19 cellular contexts compared by ENCODE assay signal in the genomic region with DNA sequence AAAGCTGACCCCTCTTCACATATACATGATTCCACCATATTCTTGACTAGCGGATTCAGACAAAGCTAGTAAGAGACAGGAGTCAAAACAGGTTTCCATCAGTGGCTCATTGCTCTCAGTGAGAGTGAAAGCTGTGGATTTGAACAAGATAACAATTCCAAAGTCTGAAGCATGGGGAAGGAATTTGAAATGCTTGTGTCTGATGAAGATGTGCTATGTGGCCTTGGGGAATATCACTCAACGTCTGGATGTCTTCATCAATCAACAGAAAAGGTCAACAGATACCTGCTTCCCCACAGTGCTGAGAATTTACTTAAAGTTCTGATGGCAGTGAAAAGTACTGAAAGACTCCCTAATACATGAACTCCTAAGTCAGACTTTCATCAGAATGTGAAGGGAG. TPM values are rescaled to one million over a fixed set of nuclear protein-coding genes. Genes with fewer than 3 reads are reported as not detected.
A peak's percentile ranks its signal among the peaks of the same experiment; 100 is the strongest.
DNase-seq lines count a peak whose midpoint lies in the region; ATAC-seq and TF ChIP-seq lines count a peak whose summit lies in the region.
"Had no signal": no experiment of that assay in that cellular context is flagged by ENCODE, and none has a peak within 500 bp of the region (broad histone marks: within the 10 kb centered on the region; RNA-seq: fewer than 3 reads in every experiment).

No MANE protein-coding gene starts in this region.

- H3F3A ChIP-seq in smooth muscle cell (ENCODE audit: low read depth): peaks cover 20% of the 10 kb centered on the region

- H3K27me3 ChIP-seq in Caco-2 (replicated peaks; ENCODE audit: control insufficient read depth, insufficient read depth, low read length) (no peaks in the 10 kb centered on the region), smooth muscle cell (ENCODE audit: low read depth) (no peaks in the 10 kb centered on the region), MG63 (no peaks in the 10 kb centered on the region; the same call in 1 of the 2 replicates)

- BruUV-seq in Caco-2 (replicated peaks; lab: Mats Ljungman, UMichigan): no TSS peak

- H3K4me3 Mint-ChIP-seq in Caco-2 (ENCODE audit: unreplicated experiment) (no peak overlapping the region), glutamatergic neuron (ENCODE audit: unreplicated experiment) (no peak overlapping the region)
- H3K4me3 Mint-ChIP-seq: CD8-positive, alpha-beta T cell had no signal

- intact Hi-C loops in Caco-2 (cut with micrococcal nuclease; ENCODE audit: unreplicated experiment): no loop called here
- intact Hi-C loops in Right ventricle myocardium inferior (cut with DNase I): no loop called here

- H3K9me3 ChIP-seq in Caco-2: no peaks in the 10 kb centered on the region
- H3K9me3 ChIP-seq in mesodermal cell (ENCODE audit: control insufficient read depth, low read length): no peaks in the 10 kb centered on the region
- H3K9me3 ChIP-seq in smooth muscle cell (replicated peaks; ENCODE audit: low read depth): no peaks in the 10 kb centered on the region
- no peaks in the 10 kb centered on the region for H3K9me3 ChIP-seq in MG63
- H3K9me3 ChIP-seq: A549 had no signal

- DNase-seq in Caco-2: peak in 1 of 2 experiments; percentile 34
- no peak for DNase-seq in glutamatergic neuron
- no peak for DNase-seq in smooth muscle cell (lab: John Stamatoyannopoulos, UW; ENCODE audit: unreplicated experiment)
- no peak for DNase-seq in MG63
- no peak for DNase-seq in SW480 (ENCODE audit: low spot score)
- no peak for DNase-seq in Right ventricle myocardium inferior (ENCODE audit: missing footprints)
- DNase-seq in NCI-H2227 treated with DMSO at 0.1 percent for 48 hours (lab: John Stamatoyannopoulos, UW): no peak
- DNase-seq: AML-193; CD8-positive, alpha-beta T cell; DMS 273 treated with DMSO at 0.1 percent for 48 hours; DMS53; DND-41; EL; GM23248; HCEC 1CT had no signal

- H3K36me3 Mint-ChIP-seq in Caco-2 (ENCODE audit: insufficient read depth, unreplicated experiment) (no peaks in the 10 kb centered on the region), glutamatergic neuron (ENCODE audit: unreplicated experiment) (peaks cover 5% of the 10 kb centered on the region)
- H3K36me3 Mint-ChIP-seq: CD8-positive, alpha-beta T cell had no signal

- TF ChIP-seq CTCF in Caco-2 (IDR thresholded peaks at IDR 0.05; ENCODE audit: insufficient read depth in 1 of 2, low read depth in 1 of 2, low read length in 1 of 2, severe bottlenecking in 1 of 2, unreplicated experiment in 1 of 2) (no peak), glutamatergic neuron (IDR thresholded peaks at IDR 0.05; ENCODE audit: partially characterized antibody, unreplicated experiment) (no peak), smooth muscle cell (IDR thresholded peaks at IDR 0.05; ENCODE audit: borderline replicate concordance, insufficient read depth, poor library complexity, severe bottlenecking) (no peak)

- peaks cover 35% of the 10 kb centered on the region for H3K4me1 Mint-ChIP-seq in Caco-2 (ENCODE audit: low read depth, unreplicated experiment)
- H3K4me1 Mint-ChIP-seq in glutamatergic neuron (ENCODE audit: low read depth, unreplicated experiment): peaks cover 47% of the 10 kb centered on the region

- H3K27me3 Mint-ChIP-seq in Caco-2 (ENCODE audit: insufficient read depth, unreplicated experiment) (no peaks in the 10 kb centered on the region), glutamatergic neuron (ENCODE audit: unreplicated experiment) (peaks cover 3% of the 10 kb centered on the region)

- H3K79me2 ChIP-seq in smooth muscle cell (ENCODE audit: low read depth): no peaks in the 10 kb centered on the region

- H3K27ac Mint-ChIP-seq in Caco-2 (ENCODE audit: unreplicated experiment) (peak overlapping the region; percentile 6), glutamatergic neuron (ENCODE audit: unreplicated experiment) (peak overlapping the region; percentile 41)
- H3K27ac Mint-ChIP-seq: CD8-positive, alpha-beta T cell had no signal

- H3K4me1 ChIP-seq in Caco-2: peaks cover 52% of the 10 kb centered on the region
- peaks cover 46% of the 10 kb centered on the region for H3K4me1 ChIP-seq in mesodermal cell (ENCODE audit: control insufficient read depth, insufficient read depth, low read length, poor library complexity, severe bottlenecking)
- H3K4me1 ChIP-seq in smooth muscle cell (ENCODE audit: low read depth): peaks cover 30% of the 10 kb centered on the region

- H3K4me3 ChIP-seq in Caco-2 (ENCODE audit: low read depth, low read length) (no peak overlapping the region), mesodermal cell (ENCODE audit: extremely low read depth, insufficient read depth, low read length, poor library complexity, severe bottlenecking) (no peak overlapping the region), smooth muscle cell (no peak overlapping the region), MG63 (no peak overlapping the region)
- H3K4me3 ChIP-seq: A549, GM23248 had no signal

- 100% methylated on average over 1 of the region's 2 CpGs for WGBS in mesodermal cell (ENCODE audit: insufficient coverage in 2 of 2), 2 experiments
- WGBS in smooth muscle cell (ENCODE audit: low lambda C conversion rate): 44% methylated on average over 2 of the region's 2 CpGs

- CTCF ChIA-PET in Caco-2 (lab: Charles Lee): interaction anchor here (0.7 to 1.0 kb wide), 2 partner anchors 46 to 60 kb away, joined by 3 to 4 read pairs; no protein-coding TSS in a partner anchor

- no peak for ATAC-seq in Right ventricle myocardium inferior
- ATAC-seq: A549; CD8-positive, alpha-beta T cell had no signal

- H3K27ac ChIP-seq in mesodermal cell (ENCODE audit: low read depth, low read length, severe bottlenecking) (peak overlapping the region; percentile 23), smooth muscle cell (ENCODE audit: low read depth) (peak overlapping the region; percentile 8)
- H3K27ac ChIP-seq: 22Rv1, A549, C4-2B, GM23248 had no signal

- no peaks in the 10 kb centered on the region for H3K36me3 ChIP-seq in Caco-2 (ENCODE audit: control insufficient read depth, insufficient read depth, low read length)
- H3K36me3 ChIP-seq in mesodermal cell (ENCODE audit: control insufficient read depth, insufficient read depth, low read length): no peaks in the 10 kb centered on the region
- H3K36me3 ChIP-seq in smooth muscle cell (ENCODE audit: low read depth): no peaks in the 10 kb centered on the region
- H3K36me3 ChIP-seq in MG63: no peaks in the 10 kb centered on the region

- H4K20me1 ChIP-seq in smooth muscle cell (ENCODE audit: low read depth): no peaks in the 10 kb centered on the region

- no peak overlapping the region for H2AFZ ChIP-seq in smooth muscle cell (ENCODE audit: low read depth)
- H2AFZ ChIP-seq: GM23248 had no signal

- no peaks in the 10 kb centered on the region for H3K9me3 Mint-ChIP-seq in Caco-2 (ENCODE audit: unreplicated experiment)
- peaks cover 5% of the 10 kb centered on the region for H3K9me3 Mint-ChIP-seq in glutamatergic neuron (ENCODE audit: unreplicated experiment)
- H3K9me3 Mint-ChIP-seq: CD8-positive, alpha-beta T cell had no signal

- no peak overlapping the region for H3K4me2 ChIP-seq in smooth muscle cell
- H3K4me2 ChIP-seq: A549 had no signal

- POLR2A ChIA-PET in Caco-2 (lab: Charles Lee): no interaction called here

- H3K9ac ChIP-seq in smooth muscle cell (ENCODE audit: low read depth): no peak overlapping the region
- H3K9ac ChIP-seq: GM23248 had no signal

RNA-seq across cellular contexts. Expression of a gene that starts 46.9 kb away (rescaled TPM):
- total RNA-seq in Caco-2 (2022) (28.2 and 29.2 TPM in 2 replicates), glutamatergic neuron (ENCODE audit: unreplicated experiment) (213 TPM), smooth muscle cell (374 and 429 TPM in 2 replicates), Right ventricle myocardium inferior (6.0 TPM)
- polyA plus RNA-seq in mesodermal cell (2013, experiment 1 of 2): 38.5 TPM
- 41.4 TPM for polyA plus RNA-seq in mesodermal cell (2013, experiment 2 of 2)
- polyA plus RNA-seq in smooth muscle cell: 20.4 and 30.9 TPM in 2 replicates
- total RNA-seq in MG63 (2014; rRNA removed; shearing (Covaris generic); ENCODE audit: low replicate concordance): 0.69 and 0.79 TPM in 2 replicates
